8 cellular contexts compared by ENCODE assay signal in genomic region chr15:75202251-75203016, GRCh38. TPM values are rescaled to one million over a fixed set of nuclear protein-coding genes. Genes with fewer than 3 reads are reported as not detected.
DNase-seq lines count a peak whose midpoint lies in the region; ATAC-seq, FAIRE-seq and TF ChIP-seq lines count a peak whose summit lies in the region.

No MANE protein-coding gene starts in this region.

- H3K9me3 ChIP-seq in ES-I3 (ENCODE audit: control insufficient read depth, insufficient read depth, low read length) (no peaks in the 10 kb centered on the region), breast epithelium (no peaks in the 10 kb centered on the region), kidney (ENCODE audit: control insufficient read depth in 1 of 2, low read length in 2 of 2) (no peaks in the 10 kb centered on the region)

- FAIRE-seq in kidney (lab: Jason Lieb, UNC), result no peak

- H3K4me3 ChIP-seq in LNCaP clone FGC (ENCODE audit: low read depth, low read length), result peak overlapping the region; percentile 86
- H3K4me3 ChIP-seq in WI38 (ENCODE audit: low read depth, low read length), result peak overlapping the region; percentile 91
- H3K4me3 ChIP-seq in breast epithelium, result peak overlapping the region; percentile 92 to 98 (median 93)
- peak overlapping the region; percentile 71 to 77 for H3K4me3 ChIP-seq in kidney (ENCODE audit: low read length in 2 of 2)

- no peak for TF ChIP-seq POLR2A in breast epithelium (IDR thresholded peaks at IDR 0.05)

- TF ChIP-seq CTCF in LNCaP clone FGC (IDR thresholded peaks at IDR 0.05; ENCODE audit: control insufficient read depth, extremely low read depth, insufficient read depth) (no peak), WI38 (IDR thresholded peaks at IDR 0.05; ENCODE audit: low read depth, low read length) (no peak), breast epithelium (IDR thresholded peaks at IDR 0.05) (peak in 2 of 3 donors; percentile 8 to 17), kidney (IDR thresholded peaks at IDR 0.05; ENCODE audit: borderline replicate concordance, extremely low read depth, insufficient read depth) (no peak)

- peak; percentile 33 for ATAC-seq in GM21717 (IDR thresholded peaks at IDR 0.05; ENCODE audit: unreplicated experiment)

- H3K27ac ChIP-seq in breast epithelium, result peak overlapping the region; percentile 96
- H3K27ac ChIP-seq in kidney (ENCODE audit: low read depth in 2 of 2, low read length in 2 of 2), result peak overlapping the region; percentile 87 to 93

- H3K9ac ChIP-seq in ES-I3 (ENCODE audit: low read depth, low read length), result peak overlapping the region; percentile 91
- H3K9ac ChIP-seq in kidney (ENCODE audit: low read length in 2 of 2), result peak overlapping the region; percentile 85 to 92

- no peaks in the 10 kb centered on the region; the same call in 1 of the 2 replicates for H3K36me3 ChIP-seq in ES-I3 (ENCODE audit: insufficient read depth, low read length)
- no peaks in the 10 kb centered on the region for H3K36me3 ChIP-seq in breast epithelium
- H3K36me3 ChIP-seq in kidney (ENCODE audit: control insufficient read depth in 1 of 2, insufficient read depth in 2 of 2, low read length in 2 of 2), result no peaks in the 10 kb centered on the region

- H3K4me1 ChIP-seq in ES-I3 (ENCODE audit: insufficient read depth, low read length), result peaks cover 30% of the 10 kb centered on the region
- peaks cover 4 to 25% of the 10 kb centered on the region in 2 donors for H3K4me1 ChIP-seq in breast epithelium
- peaks cover 5 to 28% of the 10 kb centered on the region in 2 donors for H3K4me1 ChIP-seq in kidney (ENCODE audit: control insufficient read depth in 1 of 2, insufficient read depth in 1 of 2, low read depth in 1 of 2, low read length in 2 of 2)

- intact Hi-C loops in breast epithelium (cut with DNase I; ENCODE audit: low total_unique reads), result loop anchor here (5.0 kb wide), 1 partner anchor 170 kb away; no protein-coding TSS in a partner anchor
- intact Hi-C loops in kidney (cut with DNase I), result no loop called here

- H3K27me3 ChIP-seq in breast epithelium, result no peaks in the 10 kb centered on the region

- DNase-seq in LNCaP clone FGC (ENCODE audit: low read depth) (no peak), breast epithelium (ENCODE audit: low spot score in 2 of 2) (peak; percentile 66 to 70), kidney (peak; percentile 95), NCI-H2107 (lab: John Stamatoyannopoulos, UW) (no peak)
- peak; percentile 49 to 76 (median 65) for DNase-seq in stimulated activated CD4-positive, alpha-beta T cell treated with anti-CD3 and anti-CD28 coated beads, Interleukin-1b, Interleukin-23, amount 100 ng/mL, for 24 hours (ENCODE audit: low read depth in 4 of 4, low spot score in 1 of 4)

RNA-seq across cellular contexts. Expression of gene C15orf39, which starts 0.8 kb away (rescaled TPM):
- total RNA-seq in breast epithelium (10 to 100 TPM in 2 of 3 donors, 1 to 10 TPM in 1; 7.7 to 17.4 (median 11.5) TPM), kidney (32.7 TPM)
- 5.7 TPM for polyA plus RNA-seq in kidney (ENCODE audit: insufficient read depth, low read depth, low replicate concordance)

RNA-seq across cellular contexts. Expression of gene GOLGA6C, which starts 55.7 kb away (rescaled TPM):
- under 1 TPM in 1 of 3 donors, not detected in 2; 0.33 TPM for total RNA-seq in breast epithelium
- not detected for total RNA-seq in kidney
- not detected for polyA plus RNA-seq in kidney (ENCODE audit: insufficient read depth, low read depth, low replicate concordance)

Comparison
In these comparisons a context has a peak if more than half of its experiments do, and no peak if none do; other contexts are left out.
1. DNase-seq: peak in breast epithelium (2 of 2), kidney (single experiment) and stimulated activated CD4-positive, alpha-beta T cell treated with anti-CD3 and anti-CD28 coated beads, Interleukin-1b, Interleukin-23, amount 100 ng/mL, for 24 hours (4 of 4); none in LNCaP clone FGC (single experiment) and NCI-H2107 (single experiment).
2. CTCF ChIP-seq: peak in breast epithelium (2 of 3); none in LNCaP clone FGC (single experiment), WI38 (single experiment) and kidney (single experiment).
3. Peak in every context shown above with its lines, with median percentiles within 50 percentile points of each other: H3K4me3 ChIP-seq.